ENCODE assay signal across 7 cellular contexts in the genomic region with DNA sequence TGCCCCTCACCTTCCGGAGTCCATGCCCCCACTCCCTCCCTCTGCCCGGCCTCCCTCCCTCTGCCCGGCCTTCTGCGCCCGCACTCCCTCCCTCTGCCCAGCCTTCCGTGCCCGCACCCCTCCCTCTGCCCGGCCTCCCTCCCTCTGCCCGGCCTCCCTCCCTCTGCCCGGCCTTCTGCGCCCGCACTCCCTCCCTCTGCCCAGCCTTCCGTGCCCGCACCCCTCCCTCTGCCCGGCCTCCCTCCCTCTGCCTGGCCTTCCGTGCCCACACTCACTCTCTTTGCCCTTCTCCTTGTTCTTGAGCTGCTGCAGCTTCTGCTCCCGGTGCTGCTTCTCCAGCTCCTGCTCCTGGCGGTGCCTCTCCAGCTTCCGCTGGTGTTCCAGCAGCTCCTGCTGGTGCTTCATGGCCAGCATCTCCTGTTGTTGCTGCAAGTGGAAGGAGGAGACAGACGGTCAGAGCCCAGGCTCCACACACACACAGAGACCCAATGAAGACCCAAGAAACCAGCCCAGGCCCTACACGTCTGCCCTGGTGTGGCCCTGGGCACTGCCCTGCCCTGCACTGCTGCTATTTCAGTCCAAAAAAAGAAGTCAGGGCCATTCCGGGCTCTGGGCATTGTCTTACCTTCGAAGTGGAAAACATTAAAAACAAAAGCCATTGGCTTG.
DNase-seq lines count a peak whose midpoint lies in the region; ATAC-seq and TF ChIP-seq lines count a peak whose summit lies in the region.
"Not testable (repeated sequence)": the region's sequence is repeated elsewhere in the genome, so short reads cannot be mapped to it uniquely, and the experiment has no call there.

No MANE protein-coding gene starts in this region.

- peaks cover 90% of the 10 kb centered on the region for H3K36me3 Mint-ChIP-seq in nephron progenitor cell (ENCODE audit: low read depth)

- 67 to 80% methylated on average over 4 to 18 of the region's 23 CpGs for WGBS in gastroesophageal sphincter (ENCODE audit: low coverage in 1 of 2), 2 donors
- 91 to 93% methylated on average over 19 to 23 of the region's 23 CpGs for WGBS in sigmoid colon, 2 donors

- TF ChIP-seq EP300 in gastroesophageal sphincter (IDR thresholded peaks at IDR 0.05); sigmoid colon (IDR thresholded peaks at IDR 0.05): not testable (repeated sequence)

- H3K4me3 ChIP-seq in RWPE2 (ENCODE audit: severe bottlenecking); gastroesophageal sphincter; sigmoid colon: not testable (repeated sequence)

- not testable (repeated sequence) for TF ChIP-seq CTCF in RWPE2 (IDR thresholded peaks at IDR 0.05; ENCODE audit: poor library complexity, severe bottlenecking); gastroesophageal sphincter (IDR thresholded peaks at IDR 0.05); nephron progenitor cell (IDR thresholded peaks at IDR 0.05); sigmoid colon (IDR thresholded peaks at IDR 0.05)

- intact Hi-C loops in sigmoid colon (cut with DNase I), result not testable (repeated sequence)

- not testable (repeated sequence) for H3K4me1 Mint-ChIP-seq in nephron progenitor cell

- H3K27ac Mint-ChIP-seq in nephron progenitor cell, result peak overlapping the region; percentile 48

- DNase-seq in RWPE2 (ENCODE audit: low spot score) (peak; percentile 19), caudate nucleus (lab: John Stamatoyannopoulos, UW) (peak in 26 of 61 donors; percentile 21 to 80 (median 60)), sigmoid colon (peak; percentile 86)
- not testable (repeated sequence) for DNase-seq in nephron progenitor cell

- not testable (repeated sequence) for H3K4me3 Mint-ChIP-seq in nephron progenitor cell

- not testable (repeated sequence) for H3K36me3 ChIP-seq in RWPE2 (ENCODE audit: low read depth)
- H3K36me3 ChIP-seq in gastroesophageal sphincter (peaks cover 0 to 76% of the 10 kb centered on the region in 2 donors), sigmoid colon (peaks cover 5 to 80% (median 23%) of the 10 kb centered on the region in 4 donors)

- not testable (repeated sequence) for TF ChIP-seq POLR2A in gastroesophageal sphincter (IDR thresholded peaks at IDR 0.05); sigmoid colon (IDR thresholded peaks at IDR 0.05)

- H3K27ac ChIP-seq in RWPE2 (ENCODE audit: poor library complexity, severe bottlenecking), result not testable (repeated sequence)
- H3K27ac ChIP-seq in caudate nucleus (ENCODE audit: low read depth, low read length) (peak overlapping the region; percentile 79), gastroesophageal sphincter (peak overlapping the region in 3 of 4 donors; percentile 71 to 77 (median 73)), layer of hippocampus (ENCODE audit: low read depth, low read length) (peak overlapping the region; percentile 82), sigmoid colon (peak overlapping the region; percentile 70 to 76 (median 74)), temporal lobe (ENCODE audit: low read depth, low read length) (peak overlapping the region; percentile 57)

- H3K4me1 ChIP-seq in RWPE2 (ENCODE audit: insufficient read depth, poor library complexity, severe bottlenecking), result not testable (repeated sequence)
- H3K4me1 ChIP-seq in gastroesophageal sphincter (peaks cover 0 to 17% (median 0%) of the 10 kb centered on the region in 3 donors), sigmoid colon (peaks cover 0 to 23% (median 14%) of the 10 kb centered on the region in 4 donors)

- not testable (repeated sequence) for ATAC-seq in RWPE2 (ENCODE audit: low read depth)
- ATAC-seq in gastroesophageal sphincter, result peak; percentile 92

- H3K9me3 ChIP-seq in RWPE2 (ENCODE audit: severe bottlenecking); sigmoid colon: not testable (repeated sequence)
- H3K9me3 ChIP-seq in gastroesophageal sphincter, result peaks cover 0 to 21% (median 0%) of the 10 kb centered on the region in 3 donors

- H3K27me3 ChIP-seq in RWPE2 (ENCODE audit: insufficient read depth, poor library complexity, severe bottlenecking); gastroesophageal sphincter; layer of hippocampus (ENCODE audit: control insufficient read depth, insufficient read depth, low read length); sigmoid colon: not testable (repeated sequence)

- H3K9me3 Mint-ChIP-seq in nephron progenitor cell, result peaks cover 63% of the 10 kb centered on the region

- not testable (repeated sequence) for H3K27me3 Mint-ChIP-seq in nephron progenitor cell (ENCODE audit: low read depth, poor library complexity)
